In the genomic region with DNA sequence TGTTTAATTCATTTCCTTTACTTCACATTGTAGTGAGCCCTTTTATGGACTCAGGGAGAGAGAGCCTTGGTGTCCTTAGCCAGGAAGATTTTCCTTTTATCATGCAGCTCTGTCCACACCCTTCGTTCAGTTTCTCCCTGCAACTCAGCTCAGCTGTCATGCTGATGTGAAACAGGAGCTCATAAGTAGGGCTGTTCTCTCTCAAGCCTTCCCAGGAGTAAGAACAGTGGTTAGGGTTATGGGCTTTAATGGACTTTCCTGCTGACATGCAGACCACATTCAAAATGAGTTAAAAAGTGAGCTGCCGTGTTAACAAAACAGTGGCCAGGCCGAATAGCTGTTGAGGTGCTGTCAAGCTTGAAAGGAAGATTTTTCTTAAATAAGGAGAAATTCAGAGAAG, we compare ENCODE assay signal across 12 cellular contexts.
DNase-seq lines count a peak whose midpoint lies in the region; ATAC-seq and TF ChIP-seq lines count a peak whose summit lies in the region.
"Had no signal": no experiment of that assay in that cellular context is flagged by ENCODE, and none has a peak within 500 bp of the region (broad histone marks: within the 10 kb centered on the region; RNA-seq: fewer than 3 reads in every experiment).

No MANE protein-coding gene starts in this region.

- no peaks in the 10 kb centered on the region for H3K27me3 ChIP-seq in ectodermal cell (ENCODE audit: control insufficient read depth, insufficient read depth, low read length, poor library complexity, severe bottlenecking)

- H3K4me3 Mint-ChIP-seq in mesothelial cell of epicardium = no peak overlapping the region
- no peak overlapping the region for H3K4me3 Mint-ChIP-seq in activated CD4-positive, alpha-beta T cell treated with anti-CD3 and anti-CD28 coated beads, Interleukin-2, amount 10 ng/mL, durations not matched to agents 24 days and 14 days
- H3K4me3 Mint-ChIP-seq in activated naive CD8-positive, alpha-beta T cell treated with anti-CD3 and anti-CD28 coated beads, Interleukin-2, amount 50 U/mL, for 24 hours = no peak overlapping the region
- H3K4me3 Mint-ChIP-seq: B cell; central memory CD8-positive, alpha-beta T cell had no signal

- TF ChIP-seq CTCF in mesothelial cell of epicardium (IDR thresholded peaks at IDR 0.05; ENCODE audit: unreplicated experiment) = no peak

- peaks cover 12% of the 10 kb centered on the region for H3K4me1 ChIP-seq in ectodermal cell (ENCODE audit: control insufficient read depth, insufficient read depth, low read length)
- H3K4me1 ChIP-seq: prostate gland had no signal

- no peaks in the 10 kb centered on the region for H3K9me3 ChIP-seq in ectodermal cell (ENCODE audit: control insufficient read depth, low read length)
- H3K9me3 ChIP-seq: prostate gland had no signal

- peak overlapping the region; percentile 95 for H3K27ac Mint-ChIP-seq in mesothelial cell of epicardium
- no peak overlapping the region for H3K27ac Mint-ChIP-seq in activated CD4-positive, alpha-beta T cell treated with anti-CD3 and anti-CD28 coated beads, Interleukin-2, amount 10 ng/mL, durations not matched to agents 24 days and 14 days
- no peak overlapping the region for H3K27ac Mint-ChIP-seq in activated naive CD8-positive, alpha-beta T cell treated with anti-CD3 and anti-CD28 coated beads, Interleukin-2, amount 50 U/mL, for 24 hours
- H3K27ac Mint-ChIP-seq: B cell had no signal

- H3K27me3 Mint-ChIP-seq in mesothelial cell of epicardium (ENCODE audit: low read depth) = no peaks in the 10 kb centered on the region
- H3K27me3 Mint-ChIP-seq in activated CD4-positive, alpha-beta T cell treated with anti-CD3 and anti-CD28 coated beads, Interleukin-2, amount 10 ng/mL, durations not matched to agents 24 days and 14 days = no peaks in the 10 kb centered on the region
- no peaks in the 10 kb centered on the region for H3K27me3 Mint-ChIP-seq in activated naive CD8-positive, alpha-beta T cell treated with anti-CD3 and anti-CD28 coated beads, Interleukin-2, amount 50 U/mL, for 24 hours
- H3K27me3 Mint-ChIP-seq: B cell; central memory CD8-positive, alpha-beta T cell had no signal

- no peak overlapping the region for H3K4me3 ChIP-seq in ectodermal cell (ENCODE audit: insufficient read depth, low read depth, low read length)
- H3K4me3 ChIP-seq: prostate gland had no signal

- 34 to 36% methylated on average over 3 of the region's 3 CpGs for WGBS in ectodermal cell, 2 experiments

- H3K36me3 Mint-ChIP-seq in mesothelial cell of epicardium = peaks cover 2% of the 10 kb centered on the region
- H3K36me3 Mint-ChIP-seq in activated CD4-positive, alpha-beta T cell treated with anti-CD3 and anti-CD28 coated beads, Interleukin-2, amount 10 ng/mL, durations not matched to agents 24 days and 14 days (ENCODE audit: low read depth) = no peaks in the 10 kb centered on the region
- peaks cover 2% of the 10 kb centered on the region for H3K36me3 Mint-ChIP-seq in activated naive CD8-positive, alpha-beta T cell treated with anti-CD3 and anti-CD28 coated beads, Interleukin-2, amount 50 U/mL, for 24 hours (ENCODE audit: low read depth)

- H3K36me3 ChIP-seq in ectodermal cell (ENCODE audit: control insufficient read depth, insufficient read depth, low read length) = no peaks in the 10 kb centered on the region
- H3K36me3 ChIP-seq: prostate gland had no signal

- peak overlapping the region; percentile 18 for H3K27ac ChIP-seq in ectodermal cell (ENCODE audit: insufficient read depth, low read depth, low read length, poor library complexity, severe bottlenecking)
- H3K27ac ChIP-seq: prostate gland had no signal

- ATAC-seq in GM18502 (IDR thresholded peaks at IDR 0.05; ENCODE audit: poor library complexity, unreplicated experiment) (peak; percentile 47), HG02798 (IDR thresholded peaks at IDR 0.05; ENCODE audit: poor library complexity, unreplicated experiment) (peak; percentile 44), GM18519 (IDR thresholded peaks at IDR 0.05; ENCODE audit: low FRiP score, unreplicated experiment) (no peak)
- no peak for ATAC-seq in activated naive CD8-positive, alpha-beta T cell treated with anti-CD3 and anti-CD28 coated beads, Interleukin-2, amount 50 U/mL, for 24 hours

- no peak for DNase-seq in mesothelial cell of epicardium (ENCODE audit: low spot score in 2 of 2, unreplicated experiment in 2 of 2)
- no peak for DNase-seq in activated CD4-positive, alpha-beta T cell treated with anti-CD3 and anti-CD28 coated beads, Interleukin-2, amount 10 ng/mL, durations not matched to agents 24 days and 14 days
- DNase-seq in activated naive CD8-positive, alpha-beta T cell treated with anti-CD3 and anti-CD28 coated beads, Interleukin-2, amount 50 U/mL, for 24 hours = no peak
- DNase-seq in RKO (ENCODE audit: low spot score) = no peak
- DNase-seq: NCI-H2081 had no signal

- H3K4me1 Mint-ChIP-seq in mesothelial cell of epicardium = peaks cover 36% of the 10 kb centered on the region
- H3K4me1 Mint-ChIP-seq in activated CD4-positive, alpha-beta T cell treated with anti-CD3 and anti-CD28 coated beads, Interleukin-2, amount 10 ng/mL, durations not matched to agents 24 days and 14 days = peaks cover 4% of the 10 kb centered on the region
- peaks cover 4% of the 10 kb centered on the region for H3K4me1 Mint-ChIP-seq in activated naive CD8-positive, alpha-beta T cell treated with anti-CD3 and anti-CD28 coated beads, Interleukin-2, amount 50 U/mL, for 24 hours
- H3K4me1 Mint-ChIP-seq: B cell; central memory CD8-positive, alpha-beta T cell had no signal

- no peaks in the 10 kb centered on the region for H3K9me3 Mint-ChIP-seq in mesothelial cell of epicardium
- no peaks in the 10 kb centered on the region for H3K9me3 Mint-ChIP-seq in activated CD4-positive, alpha-beta T cell treated with anti-CD3 and anti-CD28 coated beads, Interleukin-2, amount 10 ng/mL, durations not matched to agents 24 days and 14 days
- no peaks in the 10 kb centered on the region for H3K9me3 Mint-ChIP-seq in activated naive CD8-positive, alpha-beta T cell treated with anti-CD3 and anti-CD28 coated beads, Interleukin-2, amount 50 U/mL, for 24 hours
- H3K9me3 Mint-ChIP-seq: central memory CD8-positive, alpha-beta T cell had no signal

- intact Hi-C loops in activated CD4-positive, alpha-beta T cell treated with anti-CD3 and anti-CD28 coated beads, Interleukin-2, amount 10 ng/mL, durations not matched to agents 24 days and 14 days (cut with micrococcal nuclease) = loop anchor here (10.0 kb wide), 1 partner anchor 134 kb away; no protein-coding TSS in a partner anchor

Comparison
In these comparisons a context has a peak if more than half of its experiments do, and no peak if none do; other contexts are left out.
1. ATAC-seq: peak in GM18502 (single experiment) and HG02798 (single experiment); none in GM18519 (single experiment) and activated naive CD8-positive, alpha-beta T cell treated with anti-CD3 and anti-CD28 coated beads, Interleukin-2, amount 50 U/mL, for 24 hours (single experiment).